In the genomic region with DNA sequence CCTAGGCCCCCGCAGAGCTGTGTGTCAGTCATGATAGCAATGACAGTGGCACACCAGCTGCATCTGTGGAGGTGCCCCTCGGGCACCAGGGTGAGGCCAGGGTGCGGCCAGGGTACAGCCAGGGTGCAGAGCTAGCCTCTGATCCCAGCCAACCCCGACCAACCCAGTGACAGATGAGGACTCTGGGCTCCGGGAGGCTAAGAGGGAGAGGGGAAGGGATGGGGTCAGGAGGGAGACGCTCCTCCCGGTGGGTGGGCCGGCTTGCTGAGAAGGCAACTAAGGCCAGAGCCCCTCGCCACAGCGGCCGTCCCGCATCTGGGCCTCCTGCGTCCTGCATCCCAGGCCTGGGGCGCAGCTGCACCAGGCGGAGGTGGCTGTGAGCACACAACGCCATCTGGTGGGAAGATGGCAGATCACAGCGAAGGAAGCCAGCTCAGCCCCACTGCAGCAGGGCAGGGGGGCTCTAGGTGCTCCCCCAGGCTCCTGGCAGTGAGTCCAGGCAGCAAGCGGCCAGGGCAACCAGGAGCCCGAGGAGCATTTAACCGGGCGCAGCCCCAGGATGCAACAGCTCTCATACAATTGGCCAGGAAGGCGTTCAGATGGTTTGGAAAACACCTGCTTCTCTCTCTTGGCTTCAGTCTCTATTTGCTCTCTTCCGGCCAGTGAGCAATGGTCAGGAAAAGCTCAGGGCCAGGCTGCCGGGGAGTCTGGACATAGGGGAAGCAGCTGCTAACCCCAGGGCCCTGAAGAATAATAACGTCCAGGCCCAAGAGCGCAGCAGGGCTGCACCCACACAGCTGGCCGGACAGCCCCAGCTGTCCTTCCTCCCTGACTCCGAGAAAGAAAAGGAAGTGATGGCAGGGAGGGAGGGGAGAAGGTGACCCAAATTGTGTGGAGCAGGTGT, we compare ENCODE assay signal across 8 cellular contexts.
DNase-seq lines count a peak whose midpoint lies in the region; ATAC-seq, FAIRE-seq and TF ChIP-seq lines count a peak whose summit lies in the region.

No MANE protein-coding gene starts in this region.

- peak; percentile 72 for ATAC-seq in Right ventricle myocardium superior (ENCODE audit: poor library complexity)
- no peak for ATAC-seq in GM18870 (IDR thresholded peaks at IDR 0.05; ENCODE audit: unreplicated experiment)

- H3K4me3 ChIP-seq in retinal pigment epithelial cell (ENCODE audit: low read length), result no peak overlapping the region

- CTCF ChIA-PET in activated naive CD4-positive, alpha-beta T cell treated with anti-CD3 and anti-CD28 coated beads for 36 hours (lab: Charles Lee), result interaction anchor here (0.6 to 1.6 kb wide), 6 partner anchors 9 to 1498 kb away, joined by 3 to 6 read pairs (median 3); no protein-coding TSS in a partner anchor

- H3K4me3 Mint-ChIP-seq in activated naive CD4-positive, alpha-beta T cell treated with anti-CD3 and anti-CD28 coated beads for 36 hours, result no peak overlapping the region

- DNase-seq in AG08395 (ENCODE audit: low spot score) (peak; percentile 85), GM12891 (ENCODE audit: insufficient read length, low spot score) (peak; percentile 92), NCI-H2171 treated with DMSO at 0.1 percent for 48 hours (lab: John Stamatoyannopoulos, UW) (peak; percentile 50), Right ventricle myocardium superior (peak; percentile 50), retinal pigment epithelial cell (ENCODE audit: low read depth) (no peak), cortex of kidney (lab: John Stamatoyannopoulos, UW) (no peak)
- peak; percentile 41 for DNase-seq in activated naive CD4-positive, alpha-beta T cell treated with anti-CD3 and anti-CD28 coated beads for 36 hours

- intact Hi-C loops in activated naive CD4-positive, alpha-beta T cell treated with anti-CD3 and anti-CD28 coated beads for 36 hours (cut with micrococcal nuclease), result no loop called here
- intact Hi-C loops in Right ventricle myocardium superior (cut with DNase I), result no loop called here

- FAIRE-seq in GM12891 (lab: Jason Lieb, UNC), result peak; percentile 90

- no peak for TF ChIP-seq POLR2A in GM12891 (IDR thresholded peaks at IDR 0.05; ENCODE audit: low read depth, low read length)

- no peaks in the 10 kb centered on the region for H3K27me3 Mint-ChIP-seq in activated naive CD4-positive, alpha-beta T cell treated with anti-CD3 and anti-CD28 coated beads for 36 hours (ENCODE audit: low read depth)

- no peaks in the 10 kb centered on the region for H3K36me3 Mint-ChIP-seq in activated naive CD4-positive, alpha-beta T cell treated with anti-CD3 and anti-CD28 coated beads for 36 hours (ENCODE audit: low read depth)

- TF ChIP-seq CTCF in retinal pigment epithelial cell (conservative IDR thresholded peaks at IDR 0.05; ENCODE audit: low read depth, low read length), result peak; percentile 88

- H3K27ac Mint-ChIP-seq in activated naive CD4-positive, alpha-beta T cell treated with anti-CD3 and anti-CD28 coated beads for 36 hours, result no peak overlapping the region

- H3K9me3 Mint-ChIP-seq in activated naive CD4-positive, alpha-beta T cell treated with anti-CD3 and anti-CD28 coated beads for 36 hours, result no peaks in the 10 kb centered on the region

- H3K4me1 Mint-ChIP-seq in activated naive CD4-positive, alpha-beta T cell treated with anti-CD3 and anti-CD28 coated beads for 36 hours (ENCODE audit: low read depth), result no peaks in the 10 kb centered on the region

TF ChIP-seq in GM12891, 5 proteins besides CTCF, POLR2A, EP300 and RAD21:
- TF ChIP-seq SPI1 (IDR thresholded peaks at IDR 0.05; ENCODE audit: low read depth, low read length) (no peak), POLR2AphosphoS5 (IDR thresholded peaks at IDR 0.05; ENCODE audit: low read depth, low read length) (no peak), PAX5 (IDR thresholded peaks at IDR 0.05; ENCODE audit: insufficient read depth, low read length, severe bottlenecking) (no peak), POU2F2 (IDR thresholded peaks at IDR 0.05; ENCODE audit: low read depth, low read length) (no peak), TAF1 (IDR thresholded peaks at IDR 0.05; ENCODE audit: low read depth, low read length) (no peak)

Comparison
In these comparisons a context has a peak if more than half of its experiments do, and no peak if none do; other contexts are left out.
1. DNase-seq: peak in AG08395 (single experiment), GM12891 (single experiment), NCI-H2171 treated with DMSO at 0.1 percent for 48 hours (single experiment), activated naive CD4-positive, alpha-beta T cell treated with anti-CD3 and anti-CD28 coated beads for 36 hours (single experiment) and Right ventricle myocardium superior (single experiment); none in retinal pigment epithelial cell (single experiment) and cortex of kidney (single experiment).